In genomic region chr16:89686520-89687091, GRCh38 we compare ENCODE assay signal across 8 cellular contexts. TPM values are rescaled to one million over a fixed set of nuclear protein-coding genes. Genes with fewer than 3 reads are reported as not detected.
DNase-seq lines count a peak whose midpoint lies in the region; ATAC-seq and TF ChIP-seq lines count a peak whose summit lies in the region.

Gene CDK10, plus strand, starts transcription at chr16:89686689. Its CDS starts 22 bp downstream, at chr16:89686711.

- H3K4me1 ChIP-seq in DND-41 (ENCODE audit: insufficient read depth, low read length) (peaks cover 22% of the 10 kb centered on the region), Karpas-422 (ENCODE audit: low read length) (peaks cover 12% of the 10 kb centered on the region)

- H4K20me1 ChIP-seq in DND-41 (ENCODE audit: insufficient read depth, low read length) (no peaks in the 10 kb centered on the region), Karpas-422 (ENCODE audit: insufficient read depth, low read depth, low read length) (no peaks in the 10 kb centered on the region)

- peak within 1 kb of the TSS; percentile 98 for H2AFZ ChIP-seq in DND-41 (ENCODE audit: low read depth, low read length)
- H2AFZ ChIP-seq in Karpas-422 (ENCODE audit: low read length), result peak within 1 kb of the TSS; percentile 95; the same call in 1 of the 2 replicates

- H3K9me3 ChIP-seq in DND-41 (ENCODE audit: insufficient read depth, low read length, severe bottlenecking) (peaks cover 8% of the 10 kb centered on the region), Karpas-422 (ENCODE audit: low read length) (no peaks in the 10 kb centered on the region; the same call in 1 of the 2 replicates)

- peaks cover 22% of the 10 kb centered on the region for H3K36me3 ChIP-seq in DND-41 (ENCODE audit: insufficient read depth, low read length)
- H3K36me3 ChIP-seq in Karpas-422 (ENCODE audit: insufficient read depth, low read length), result peaks cover 12% of the 10 kb centered on the region; the same call in 1 of the 2 replicates

- H3K27ac Mint-ChIP-seq in nephron progenitor cell, result peak within 1 kb of the TSS; percentile 85
- H3K27ac Mint-ChIP-seq in stimulated activated naive CD8-positive, alpha-beta T cell treated with anti-CD3 and anti-CD28 coated beads, Interleukin-15, amount 100 ng/mL, for 72 hours, result peak within 1 kb of the TSS; percentile 93

- peak; percentile 95 for TF ChIP-seq POLR2A in Raji (IDR thresholded peaks at IDR 0.05; ENCODE audit: insufficient read depth, low read depth, low read length)

- peaks cover 44% of the 10 kb centered on the region for H3K9me3 Mint-ChIP-seq in nephron progenitor cell
- H3K9me3 Mint-ChIP-seq in stimulated activated naive CD8-positive, alpha-beta T cell treated with anti-CD3 and anti-CD28 coated beads, Interleukin-15, amount 100 ng/mL, for 72 hours, result no peaks in the 10 kb centered on the region

- H3K36me3 Mint-ChIP-seq in nephron progenitor cell (ENCODE audit: low read depth), result peaks cover 66% of the 10 kb centered on the region

- H3K4me3 Mint-ChIP-seq in nephron progenitor cell, result peak within 1 kb of the TSS; percentile 87
- H3K4me3 Mint-ChIP-seq in stimulated activated naive CD8-positive, alpha-beta T cell treated with anti-CD3 and anti-CD28 coated beads, Interleukin-15, amount 100 ng/mL, for 72 hours, result peak within 1 kb of the TSS; percentile 97 to 98

- H3K4me2 ChIP-seq in DND-41 (ENCODE audit: insufficient read depth, low read length) (peak within 1 kb of the TSS; percentile 89), Karpas-422 (ENCODE audit: low read depth, low read length, poor library complexity, severe bottlenecking) (peak within 1 kb of the TSS; percentile 96)

- H3K4me3 ChIP-seq in DND-41 (ENCODE audit: low read depth in 1 of 2, low read length in 2 of 2), result peak within 1 kb of the TSS; percentile 43 to 75
- peak within 1 kb of the TSS; percentile 79 for H3K4me3 ChIP-seq in Karpas-422 (ENCODE audit: low read length)
- H3K4me3 ChIP-seq in fibroblast of the aortic adventitia (ENCODE audit: low read depth, low read length), result peak within 1 kb of the TSS; percentile 92

- no peaks in the 10 kb centered on the region for H3K27me3 ChIP-seq in DND-41 (ENCODE audit: insufficient read depth, low read length, poor library complexity)
- no peaks in the 10 kb centered on the region for H3K27me3 ChIP-seq in Karpas-422 (ENCODE audit: low read length)

- H3K27ac ChIP-seq in DND-41 (ENCODE audit: low read length) (peak within 1 kb of the TSS; percentile 96), Karpas-422 (ENCODE audit: low read length) (peak within 1 kb of the TSS; percentile 83)

- ATAC-seq in DND-41 (ENCODE audit: insufficient read depth, low read depth) (peak; percentile 93), GM21786 (IDR thresholded peaks at IDR 0.05; ENCODE audit: unreplicated experiment) (peak; percentile 78)
- ATAC-seq in stimulated activated naive CD8-positive, alpha-beta T cell treated with anti-CD3 and anti-CD28 coated beads, Interleukin-15, amount 100 ng/mL, for 72 hours, result peak; percentile 92

- H3K79me2 ChIP-seq in DND-41 (ENCODE audit: insufficient read depth, low read length), result peaks cover 20% of the 10 kb centered on the region
- peaks cover 23% of the 10 kb centered on the region for H3K79me2 ChIP-seq in Karpas-422 (ENCODE audit: low read length)

- H3K27me3 Mint-ChIP-seq in nephron progenitor cell (ENCODE audit: low read depth, poor library complexity), result no peaks in the 10 kb centered on the region
- H3K27me3 Mint-ChIP-seq in stimulated activated naive CD8-positive, alpha-beta T cell treated with anti-CD3 and anti-CD28 coated beads, Interleukin-15, amount 100 ng/mL, for 72 hours, result no peaks in the 10 kb centered on the region

- H3K9ac ChIP-seq in DND-41 (ENCODE audit: low read depth, low read length) (peak within 1 kb of the TSS; percentile 70), Karpas-422 (ENCODE audit: low read length) (peak within 1 kb of the TSS; percentile 92)

- H3K9me2 ChIP-seq in Karpas-422 (replicated peaks; ENCODE audit: insufficient read depth, low read length), result no peaks in the 10 kb centered on the region

- DNase-seq in DND-41 (peak; percentile 92), Karpas-422 (peak; percentile 96), fibroblast of the aortic adventitia (ENCODE audit: low read depth) (peak; percentile 85), nephron progenitor cell (peak; percentile 97)
- DNase-seq in activated effector memory CD4-positive, alpha-beta T cell treated with anti-CD3 and anti-CD28 coated beads, Interleukin-2, amount 50 U/mL, for 16 hours, result peak; percentile 97
- peak; percentile 89 to 91 for DNase-seq in stimulated activated naive CD8-positive, alpha-beta T cell treated with anti-CD3 and anti-CD28 coated beads, Interleukin-15, amount 100 ng/mL, for 72 hours

- TF ChIP-seq CTCF in DND-41 (IDR thresholded peaks at IDR 0.05; ENCODE audit: borderline replicate concordance, extremely low read depth, low read length, poor library complexity, severe bottlenecking) (no peak), fibroblast of the aortic adventitia (IDR thresholded peaks at IDR 0.05; ENCODE audit: insufficient read depth, low read length) (no peak), nephron progenitor cell (IDR thresholded peaks at IDR 0.05) (no peak)

- H3K4me1 Mint-ChIP-seq in nephron progenitor cell, result peaks cover 9% of the 10 kb centered on the region
- H3K4me1 Mint-ChIP-seq in stimulated activated naive CD8-positive, alpha-beta T cell treated with anti-CD3 and anti-CD28 coated beads, Interleukin-15, amount 100 ng/mL, for 72 hours, result peaks cover 33% of the 10 kb centered on the region

RNA-seq across cellular contexts. Expression of gene CDK10, which starts in this region (rescaled TPM):
- 25.6 and 61.6 TPM in 2 replicates for total RNA-seq in Karpas-422 (2014; rRNA removed; shearing (Covaris generic); ENCODE audit: low replicate concordance)
- total RNA-seq in fibroblast of the aortic adventitia (ENCODE audit: low replicate concordance), result 32.9 and 43.0 TPM in 2 replicates

Comparison
In these comparisons a context has a peak if more than half of its experiments do, and no peak if none do; other contexts are left out.
1. Peak in every context shown above with its lines: DNase-seq, ATAC-seq, H3K4me3 ChIP-seq and H3K27ac ChIP-seq.